8 cellular contexts compared by ENCODE assay signal in the genomic region with DNA sequence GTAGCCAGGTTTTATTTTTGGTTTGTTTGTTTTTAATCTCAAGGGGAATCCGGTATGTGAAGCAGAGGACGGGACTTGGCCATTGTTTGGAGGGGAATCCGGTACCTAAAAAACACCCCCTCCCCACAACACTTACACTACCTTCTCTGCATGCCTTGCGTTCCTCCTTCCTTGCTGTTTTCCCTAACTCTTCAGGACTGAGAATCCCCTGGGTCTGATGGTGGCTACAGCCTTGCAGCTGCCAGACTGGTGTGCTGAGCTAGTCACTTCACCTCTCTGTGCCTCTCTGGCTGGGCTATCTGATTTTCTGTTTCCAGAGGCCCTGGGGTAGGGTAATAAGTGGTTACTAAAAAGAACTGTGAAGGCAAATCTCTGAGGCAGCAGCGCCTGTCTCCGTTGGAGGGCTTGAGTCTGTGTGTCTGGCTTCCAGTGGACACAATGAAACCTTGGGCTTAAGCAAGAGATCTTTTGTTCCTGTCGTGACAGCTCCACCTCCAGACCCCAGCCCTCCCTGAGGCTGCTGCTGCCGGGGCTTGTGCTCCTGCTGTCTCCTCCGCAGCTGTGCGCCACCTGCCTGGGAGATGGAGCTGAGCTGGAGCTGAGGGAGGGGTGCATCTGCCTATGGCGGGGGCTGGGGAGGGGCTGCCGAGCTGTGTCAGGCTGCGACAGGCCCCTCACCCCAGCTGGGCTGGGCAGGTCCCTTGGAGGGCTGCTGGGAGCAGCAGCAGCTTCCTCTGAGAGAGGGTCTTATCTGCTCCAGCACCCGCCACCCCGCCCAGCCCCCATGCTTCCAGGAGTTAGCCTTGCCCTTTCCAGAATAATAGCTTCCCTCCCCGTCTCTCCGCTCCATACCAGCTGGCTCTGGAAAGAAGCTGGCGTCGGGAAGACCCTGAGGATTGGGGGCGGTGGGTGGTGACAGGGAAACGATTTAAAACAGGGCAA.
DNase-seq lines count a peak whose midpoint lies in the region; ATAC-seq and TF ChIP-seq lines count a peak whose summit lies in the region.

No MANE protein-coding gene starts in this region.

- H3K36me3 Mint-ChIP-seq in T-helper 2 cell treated with Interferon-gamma antibody and Interleukin-4, amounts not matched to agents 5 μg/mL and 100 μg/mL, for 36 hours (ENCODE audit: low read depth): no peaks in the 10 kb centered on the region

- no peak overlapping the region for H3K27ac Mint-ChIP-seq in T-helper 2 cell treated with Interferon-gamma antibody and Interleukin-4, amounts not matched to agents 5 μg/mL and 100 μg/mL, for 36 hours

- no peaks in the 10 kb centered on the region for H3K4me1 Mint-ChIP-seq in T-helper 2 cell treated with Interferon-gamma antibody and Interleukin-4, amounts not matched to agents 5 μg/mL and 100 μg/mL, for 36 hours (ENCODE audit: low read depth)

- H3K4me1 ChIP-seq in Peyer's patch: peaks cover 0 to 9% (median 4%) of the 10 kb centered on the region in 4 donors
- H3K4me1 ChIP-seq in foreskin keratinocyte: no peaks in the 10 kb centered on the region

- H3K27ac ChIP-seq in Peyer's patch: no peak overlapping the region
- H3K27ac ChIP-seq in foreskin keratinocyte: no peak overlapping the region

- H3K9me3 ChIP-seq in Peyer's patch: no peaks in the 10 kb centered on the region

- no peak for TF ChIP-seq CTCF in Peyer's patch (IDR thresholded peaks at IDR 0.05)
- no peak for TF ChIP-seq CTCF in foreskin keratinocyte (conservative IDR thresholded peaks at IDR 0.05)

- ATAC-seq in foreskin keratinocyte (peak; percentile 6), GM19324 (IDR thresholded peaks at IDR 0.05; ENCODE audit: low FRiP score, unreplicated experiment) (no peak), HG02840 (IDR thresholded peaks at IDR 0.05; ENCODE audit: low FRiP score, unreplicated experiment) (no peak), GM19351 (IDR thresholded peaks at IDR 0.05; ENCODE audit: unreplicated experiment) (no peak)

- peak overlapping the region; percentile 27 for H3K4me3 Mint-ChIP-seq in T-helper 2 cell treated with Interferon-gamma antibody and Interleukin-4, amounts not matched to agents 5 μg/mL and 100 μg/mL, for 36 hours

- TF ChIP-seq POLR2A in Peyer's patch (IDR thresholded peaks at IDR 0.05): no peak

- no peaks in the 10 kb centered on the region for H3K9me3 Mint-ChIP-seq in T-helper 2 cell treated with Interferon-gamma antibody and Interleukin-4, amounts not matched to agents 5 μg/mL and 100 μg/mL, for 36 hours

- H3K27me3 Mint-ChIP-seq in T-helper 2 cell treated with Interferon-gamma antibody and Interleukin-4, amounts not matched to agents 5 μg/mL and 100 μg/mL, for 36 hours (ENCODE audit: low read depth): peaks cover 19% of the 10 kb centered on the region

- peak overlapping the region; percentile 5 to 45 (median 32) for H3K4me3 ChIP-seq in Peyer's patch

- no peaks in the 10 kb centered on the region for H3K27me3 ChIP-seq in Peyer's patch
- peaks cover 41% of the 10 kb centered on the region for H3K27me3 ChIP-seq in foreskin keratinocyte

- no peak for DNase-seq in T-helper 2 cell treated with Interferon-gamma antibody and Interleukin-4, amounts not matched to agents 5 μg/mL and 100 μg/mL, for 36 hours (ENCODE audit: low spot score)
- DNase-seq in T-helper 2 cell: no peak
- no peak for DNase-seq in Peyer's patch
- DNase-seq in foreskin keratinocyte: no peak
- peak; percentile 88 for DNase-seq in retina

- H3K36me3 ChIP-seq in Peyer's patch: no peaks in the 10 kb centered on the region
